ENCODE assay signal across 15 cellular contexts in the genomic region with DNA sequence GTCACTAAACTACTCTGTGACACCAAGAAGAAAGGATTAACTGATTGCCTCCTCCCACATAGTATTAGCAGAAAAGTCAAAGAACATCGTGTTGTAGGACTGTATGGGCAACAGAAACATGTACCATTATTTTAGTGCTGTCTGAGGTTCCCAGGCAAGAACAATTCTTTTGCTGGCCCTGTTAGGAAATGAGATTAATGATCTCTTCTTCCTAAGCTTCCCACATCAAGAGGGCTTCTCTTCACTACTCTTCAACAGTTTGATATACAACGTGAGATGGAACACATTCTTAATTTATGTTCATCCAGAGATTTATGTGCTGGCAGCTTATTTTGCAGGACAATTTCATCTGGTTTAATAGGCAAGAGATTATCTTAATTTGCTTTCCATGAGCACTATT.
DNase-seq lines count a peak whose midpoint lies in the region; ATAC-seq, FAIRE-seq and TF ChIP-seq lines count a peak whose summit lies in the region.
"Had no signal": no experiment of that assay in that cellular context is flagged by ENCODE, and none has a peak within 500 bp of the region (broad histone marks: within the 10 kb centered on the region; RNA-seq: fewer than 3 reads in every experiment).

No MANE protein-coding gene starts in this region.

- H3K9me3 ChIP-seq in right lobe of liver = no peaks in the 10 kb centered on the region
- no peaks in the 10 kb centered on the region for H3K9me3 ChIP-seq in HepG2 (ENCODE audit: low read length)
- no peaks in the 10 kb centered on the region for H3K9me3 ChIP-seq in left lung
- H3K9me3 ChIP-seq: BE2C had no signal

- peaks cover 0 to 5% (median 2%) of the 10 kb centered on the region in 4 donors for H3K36me3 ChIP-seq in right lobe of liver
- peaks cover 17 to 38% of the 10 kb centered on the region in 2 experiments; a peak in 4 of 5 replicates for H3K36me3 ChIP-seq in HepG2 (replicated peaks in 1 of 2; ENCODE audit: control insufficient read depth in 1 of 2, insufficient read depth in 2 of 2, low read length in 2 of 2)
- H3K36me3 ChIP-seq in left lung = peaks cover 0 to 10% of the 10 kb centered on the region in 2 donors
- H3K36me3 ChIP-seq: BE2C had no signal

- H3K27ac ChIP-seq in right lobe of liver (peak overlapping the region in 2 of 3 donors; percentile 15 to 49), HepG2 (ENCODE audit: extremely low read length, insufficient read depth, low read length) (no peak overlapping the region), left lung (peak overlapping the region; percentile 34 to 86)
- H3K27ac ChIP-seq: KMS-11, PC-9, SK-N-MC had no signal

- TF ChIP-seq CTCF in right lobe of liver (IDR thresholded peaks at IDR 0.05) = no peak
- no peak for TF ChIP-seq CTCF in HepG2 (CRISPR knock-in tag; IDR thresholded peaks at IDR 0.05)
- no peak for TF ChIP-seq CTCF in left lung (IDR thresholded peaks at IDR 0.05)

- H3K4me3 ChIP-seq in right lobe of liver (no peak overlapping the region), HepG2 (replicated peaks in 1 of 3; ENCODE audit: insufficient read depth in 1 of 3, low read depth in 2 of 3, low read length in 3 of 3) (no peak overlapping the region), left lung (no peak overlapping the region)
- H3K4me3 ChIP-seq: PC-9, SK-N-MC had no signal

- no peak for ATAC-seq in right lobe of liver
- no peak for ATAC-seq in HepG2
- ATAC-seq in left lung = no peak
- no peak for ATAC-seq in GM18868 (IDR thresholded peaks at IDR 0.05; ENCODE audit: unreplicated experiment)
- ATAC-seq in HG02798 (IDR thresholded peaks at IDR 0.05; ENCODE audit: poor library complexity, unreplicated experiment) = no peak

- BruUV-seq in HepG2 (replicated peaks; lab: Mats Ljungman, UMichigan) = no TSS peak

- H4K20me1 ChIP-seq in HepG2 (ENCODE audit: insufficient read depth, low read length) = no peaks in the 10 kb centered on the region

- no peaks in the 10 kb centered on the region for H3K4me1 ChIP-seq in right lobe of liver
- no peaks in the 10 kb centered on the region for H3K4me1 ChIP-seq in HepG2 (ENCODE audit: insufficient read depth, low read length)
- H3K4me1 ChIP-seq in left lung = peaks cover 0 to 26% of the 10 kb centered on the region in 2 donors
- H3K4me1 ChIP-seq: BE2C had no signal

- no peak overlapping the region for H2AFZ ChIP-seq in HepG2 (ENCODE audit: low read length)
- H2AFZ ChIP-seq: PC-9 had no signal

- TF ChIP-seq POLR2A in right lobe of liver (IDR thresholded peaks at IDR 0.05) (no peak), HepG2 (IDR thresholded peaks at IDR 0.05; ENCODE audit: insufficient read depth in 1 of 2, low read depth in 2 of 2, low read length in 2 of 2) (no peak), H54 (IDR thresholded peaks at IDR 0.05; ENCODE audit: low read depth, low read length) (no peak)

- H3K27me3 ChIP-seq in right lobe of liver (no peaks in the 10 kb centered on the region), HepG2 (ENCODE audit: control insufficient read depth in 1 of 2, insufficient read depth in 2 of 2, low read length in 2 of 2) (no peaks in the 10 kb centered on the region), left lung (no peaks in the 10 kb centered on the region)
- H3K27me3 ChIP-seq: BE2C had no signal

- no peak for TF ChIP-seq RAD21 in HepG2 (CRISPR knock-in tag; IDR thresholded peaks at IDR 0.05)

- WGBS in right lobe of liver (ENCODE audit: insufficient coverage, low coverage, low lambda C conversion rate, missing lambda C conversion rate) = 60% methylated on average over 2 of the region's 2 CpGs
- WGBS in HepG2 (ENCODE audit: low lambda C conversion rate) = 94% methylated on average over 2 of the region's 2 CpGs

- H3K79me2 ChIP-seq in HepG2 (ENCODE audit: insufficient read depth, low read length) = no peaks in the 10 kb centered on the region

- H3K9ac ChIP-seq in HepG2 (ENCODE audit: insufficient read depth, low read depth, low read length) = no peak overlapping the region
- H3K9ac ChIP-seq: KMS-11 had no signal

- DNase-seq in right lobe of liver (no peak), HepG2 (ENCODE audit: low spot score) (no peak), amniotic epithelial cell (ENCODE audit: low read depth) (peak; percentile 82), left lung (no peak), H54 (ENCODE audit: insufficient read length, low spot score) (no peak)
- DNase-seq: BE2C; CD8-positive, alpha-beta memory T cell; MM.1S; NCI-H187 treated with DMSO at 0.1 percent for 48 hours; NCI-H446; PC-9 had no signal

- in situ Hi-C loops in HepG2 (cut with HindIII; ENCODE audit: extremely low pct_ligation_motif_present, low pct_unique_long_range_greater_than_20kb) = no loop called here

- no peak for FAIRE-seq in HepG2 (lab: Jason Lieb, UNC)
- no peak for FAIRE-seq in H54 (lab: Jason Lieb, UNC)

- H3K4me2 ChIP-seq in HepG2 (ENCODE audit: low read depth, low read length) = no peak overlapping the region
- H3K4me2 ChIP-seq: KMS-11 had no signal

- TF ChIP-seq EP300 in HepG2 (IDR thresholded peaks at IDR 0.05; ENCODE audit: low read depth in 2 of 2, low read length in 2 of 2) (no peak), HepG2 (CRISPR knock-in tag; IDR thresholded peaks at IDR 0.05; ENCODE audit: borderline replicate concordance) (no peak)

- POLR2A ChIA-PET in HepG2 (lab: Yijun Ruan, JAX) = no interaction called here

- intact Hi-C loops in right lobe of liver (cut with DNase I) (no loop called here), HepG2 (cut with micrococcal nuclease; ENCODE audit: unreplicated experiment) (no loop called here), left lung (cut with DNase I) (no loop called here)

- CTCF ChIA-PET in HepG2 (lab: Yijun Ruan, JAX; ENCODE audit: low intra/inter-chr PET ratio, low total read pairs) = no interaction called here

TF ChIP-seq in HepG2, 621 proteins besides CTCF, POLR2A, EP300 and RAD21:
- TF ChIP-seq, protein P1, sequence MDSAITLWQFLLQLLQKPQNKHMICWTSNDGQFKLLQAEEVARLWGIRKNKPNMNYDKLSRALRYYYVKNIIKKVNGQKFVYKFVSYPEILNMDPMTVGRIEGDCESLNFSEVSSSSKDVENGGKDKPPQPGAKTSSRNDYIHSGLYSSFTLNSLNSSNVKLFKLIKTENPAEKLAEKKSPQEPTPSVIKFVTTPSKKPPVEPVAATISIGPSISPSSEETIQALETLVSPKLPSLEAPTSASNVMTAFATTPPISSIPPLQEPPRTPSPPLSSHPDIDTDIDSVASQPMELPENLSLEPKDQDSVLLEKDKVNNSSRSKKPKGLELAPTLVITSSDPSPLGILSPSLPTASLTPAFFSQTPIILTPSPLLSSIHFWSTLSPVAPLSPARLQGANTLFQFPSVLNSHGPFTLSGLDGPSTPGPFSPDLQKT (CRISPR knock-in tag; IDR thresholded peaks at IDR 0.05; ENCODE audit: borderline replicate concordance) = no peak
- TF ChIP-seq ZNF263 (CRISPR knock-in tag; IDR thresholded peaks at IDR 0.05) (no peak), KLF11 (CRISPR knock-in tag; IDR thresholded peaks at IDR 0.05) (no peak), NFE2 (CRISPR knock-in tag; IDR thresholded peaks at IDR 0.05) (no peak), CREM (IDR thresholded peaks at IDR 0.05) (no peak), CREM (CRISPR knock-in tag; IDR thresholded peaks at IDR 0.05) (no peak)
